Comparison of ENCODE assay signal across 2 cellular contexts in genomic region chr18:79644006-79644665, GRCh38.
TF ChIP-seq lines count a peak whose summit lies in the region.

No MANE protein-coding gene starts in this region.

TF ChIP-seq in HEK293, 187 proteins besides CTCF, POLR2A, EP300 and RAD21 (continued from another document and continues in another):
- 0 out of 2 replicates have a peak, but pooled peaks have one; percentile 27 for TF ChIP-seq ZBTB11 (tag by site-specific recombination; conservative IDR thresholded peaks at IDR 0.05; ENCODE audit: low read depth)
- TF ChIP-seq ZNF76 (tag by site-specific recombination; IDR thresholded peaks at IDR 0.05; ENCODE audit: borderline replicate concordance, low read depth), result no peak
- 0 out of 2 replicates have a peak, but pooled peaks have one; percentile 14 for TF ChIP-seq ZBTB20 (tag by site-specific recombination; IDR thresholded peaks at IDR 0.05)
- TF ChIP-seq BCL11A (tag by site-specific recombination; IDR thresholded peaks at IDR 0.05; ENCODE audit: low read depth), result no peak
- 0 out of 2 replicates have a peak, but pooled peaks have one; percentile 37 for TF ChIP-seq ZNF24 (tag by site-specific recombination; IDR thresholded peaks at IDR 0.05)
- no peak for TF ChIP-seq ZNF707 (tag by site-specific recombination; IDR thresholded peaks at IDR 0.05)
- TF ChIP-seq ZNF692 (tag by site-specific recombination; IDR thresholded peaks at IDR 0.05), result 0 out of 2 replicates have a peak, but pooled peaks have one; percentile 34
- TF ChIP-seq GLI2 (tag by site-specific recombination; IDR thresholded peaks at IDR 0.05; ENCODE audit: borderline replicate concordance, low read depth), result no peak
- TF ChIP-seq ZNF585B (tag by site-specific recombination; IDR thresholded peaks at IDR 0.05), result no peak
- TF ChIP-seq ZNF580 (tag by site-specific recombination; IDR thresholded peaks at IDR 0.05), result no peak
- TF ChIP-seq ZNF777 (tag by site-specific recombination; IDR thresholded peaks at IDR 0.05; ENCODE audit: borderline replicate concordance), result peak; percentile 77
- 0 out of 2 replicates have a peak, but pooled peaks have one; percentile 19 for TF ChIP-seq KLF1 (tag by site-specific recombination; IDR thresholded peaks at IDR 0.05)
- no peak for TF ChIP-seq ZNF341 (tag by site-specific recombination; IDR thresholded peaks at IDR 0.05; ENCODE audit: low read depth)
- TF ChIP-seq GLIS1 (tag by site-specific recombination; IDR thresholded peaks at IDR 0.05), result peak; percentile 89
- no peak for TF ChIP-seq ZNF785 (tag by site-specific recombination; IDR thresholded peaks at IDR 0.05)
- TF ChIP-seq ZNF513 (tag by site-specific recombination; IDR thresholded peaks at IDR 0.05), result no peak
- peak; percentile 55 for TF ChIP-seq SP3 (tag by site-specific recombination; IDR thresholded peaks at IDR 0.05)
- 0 out of 2 replicates have a peak, but pooled peaks have one; percentile 18 for TF ChIP-seq ZNF280D (tag by site-specific recombination; IDR thresholded peaks at IDR 0.05)
- TF ChIP-seq ZNF394 (tag by site-specific recombination; IDR thresholded peaks at IDR 0.05; ENCODE audit: borderline replicate concordance), result 0 out of 2 replicates have a peak, but pooled peaks have one; percentile 12

TF ChIP-seq in GM12878, 131 proteins besides CTCF, POLR2A, EP300 and RAD21 (continued from another document and continues in another):
- TF ChIP-seq PBX3 (IDR thresholded peaks at IDR 0.05; ENCODE audit: insufficient replicate concordance, low read depth, low read length) (no peak), ESRRA (IDR thresholded peaks at IDR 0.05; ENCODE audit: low read length) (no peak), HDGF (IDR thresholded peaks at IDR 0.05) (no peak), CHD1 (IDR thresholded peaks at IDR 0.05; ENCODE audit: low read depth, low read length) (no peak), ZSCAN29 (IDR thresholded peaks at IDR 0.05) (no peak), BCLAF1 (IDR thresholded peaks at IDR 0.05) (no peak), EGR1 (IDR thresholded peaks at IDR 0.05; ENCODE audit: borderline replicate concordance in 1 of 2, low read depth in 2 of 2, low read length in 2 of 2) (no peak), KLF5 (IDR thresholded peaks at IDR 0.05; ENCODE audit: partially characterized antibody) (no peak), NFXL1 (IDR thresholded peaks at IDR 0.05; ENCODE audit: borderline replicate concordance) (no peak), LARP7 (IDR thresholded peaks at IDR 0.05) (no peak; the same call in 1 of the 2 replicates), ZBTB40 (IDR thresholded peaks at IDR 0.05; ENCODE audit: borderline replicate concordance) (no peak), SREBF1 (IDR thresholded peaks at IDR 0.05; ENCODE audit: low read length) (no peak), HDAC2 (IDR thresholded peaks at IDR 0.05) (no peak), SIX5 (IDR thresholded peaks at IDR 0.05; ENCODE audit: low read depth, low read length, severe bottlenecking) (no peak), MEF2B (IDR thresholded peaks at IDR 0.05; ENCODE audit: partially characterized antibody, poor library complexity, severe bottlenecking) (no peak), MXI1 (IDR thresholded peaks at IDR 0.05; ENCODE audit: low read depth, low read length) (peak; percentile 30; the same call in 1 of the 2 replicates), SREBF2 (IDR thresholded peaks at IDR 0.05; ENCODE audit: low read length) (no peak), CBX3 (IDR thresholded peaks at IDR 0.05; ENCODE audit: borderline replicate concordance, low read depth) (no peak), BCL3 (IDR thresholded peaks at IDR 0.05; ENCODE audit: borderline replicate concordance, insufficient read depth, low read depth, low read length, poor library complexity, severe bottlenecking) (no peak), PKNOX1 (IDR thresholded peaks at IDR 0.05) (no peak), E2F4 (IDR thresholded peaks at IDR 0.05; ENCODE audit: low read depth, low read length) (no peak), ZZZ3 (IDR thresholded peaks at IDR 0.05; ENCODE audit: control insufficient read depth, insufficient read length, low read depth) (no peak), RELA (IDR thresholded peaks at IDR 0.05; ENCODE audit: borderline replicate concordance, partially characterized antibody) (peak; percentile 43), RUNX3 (IDR thresholded peaks at IDR 0.05; ENCODE audit: low read length) (no peak), NKRF (conservative IDR thresholded peaks at IDR 0.05) (no peak), RCOR1 (conservative IDR thresholded peaks at IDR 0.05; ENCODE audit: low read depth, low read length) (no peak), RB1 (IDR thresholded peaks at IDR 0.05; ENCODE audit: borderline replicate concordance) (0 out of 2 replicates have a peak, but pooled peaks have one; percentile 62), FOXK2 (IDR thresholded peaks at IDR 0.05) (no peak), NR2C2 (IDR thresholded peaks at IDR 0.05; ENCODE audit: borderline replicate concordance, control insufficient read depth, insufficient read length, low read depth) (no peak), HSF1 (IDR thresholded peaks at IDR 0.05; ENCODE audit: low read depth, low read length) (no peak), MTA2 (IDR thresholded peaks at IDR 0.05; ENCODE audit: low read depth) (no peak), CBFB (IDR thresholded peaks at IDR 0.05; ENCODE audit: low read depth) (no peak), ATF2 (IDR thresholded peaks at IDR 0.05; ENCODE audit: low read length) (no peak)
